Comparison of ENCODE assay signal across 8 cellular contexts in the genomic region with DNA sequence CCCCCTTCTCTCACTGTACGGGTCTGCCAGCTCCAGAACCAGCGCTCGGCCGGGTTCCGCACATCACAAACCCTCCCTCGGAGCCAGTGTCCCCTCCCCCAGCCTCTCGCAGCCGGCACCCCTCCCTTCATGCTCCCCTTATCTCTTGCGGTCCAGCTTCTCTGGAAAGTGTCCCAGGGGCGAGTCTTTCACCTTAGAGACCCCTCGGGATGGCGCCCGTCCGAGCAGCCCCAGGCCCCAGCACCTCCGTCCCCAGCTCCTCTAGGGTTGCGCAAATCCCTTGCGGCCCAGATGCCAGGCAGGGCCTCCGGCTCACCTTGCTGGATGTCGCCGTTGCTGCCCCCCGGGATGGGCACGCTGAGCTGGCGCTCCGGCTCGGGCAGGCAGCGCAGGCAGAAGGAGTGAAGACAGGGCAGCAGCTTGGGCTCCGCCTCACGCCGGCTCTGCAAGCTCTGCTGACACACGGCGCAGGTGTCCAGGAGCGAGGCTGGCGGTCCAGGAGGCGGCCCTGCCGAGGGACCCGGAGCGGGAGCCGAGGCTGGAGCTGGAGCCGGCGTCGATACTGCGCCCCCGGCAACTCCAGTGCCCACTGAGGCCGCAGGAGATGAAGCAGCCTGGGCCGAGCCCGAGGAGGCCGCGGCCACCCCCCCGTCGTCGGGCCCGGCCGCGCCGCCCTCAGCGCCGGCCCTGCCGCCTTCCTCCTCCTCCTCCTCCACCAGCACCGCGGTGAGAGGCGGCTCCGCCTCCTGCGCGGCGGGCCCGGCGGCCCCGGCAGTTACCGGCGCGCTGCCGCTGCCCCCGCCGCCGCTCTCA. TPM values are rescaled to one million over a fixed set of nuclear protein-coding genes. Genes with fewer than 3 reads are reported as not detected.
DNase-seq lines count a peak whose midpoint lies in the region; ATAC-seq and TF ChIP-seq lines count a peak whose summit lies in the region.

No MANE protein-coding gene starts in this region.

- peaks cover 45% of the 10 kb centered on the region for H3K4me1 Mint-ChIP-seq in activated naive CD8-positive, alpha-beta T cell treated with anti-CD3 and anti-CD28 coated beads for 36 hours

- no peaks in the 10 kb centered on the region for H3K9me3 ChIP-seq in right atrium auricular region
- H3K9me3 ChIP-seq in psoas muscle: no peaks in the 10 kb centered on the region

- intact Hi-C loops in psoas muscle (cut with DNase I): loop anchor here in 1 of 2 donors (5.0 kb wide), 1 partner anchor 247 kb away; a partner anchor contains a TSS

- POLR2A ChIA-PET in RWPE1 (lab: Yijun Ruan, JAX; ENCODE audit: low non-redundant PET): interaction anchor here (0.6 kb wide), 1 partner anchor 86 kb away, joined by 3 read pairs; no protein-coding TSS in a partner anchor

- peaks cover 0 to 39% of the 10 kb centered on the region in 2 donors for H3K4me1 ChIP-seq in right atrium auricular region
- H3K4me1 ChIP-seq in psoas muscle: peaks cover 36% of the 10 kb centered on the region

- TF ChIP-seq CTCF in RWPE1 (conservative IDR thresholded peaks at IDR 0.05; ENCODE audit: low read depth): no peak
- no peak for TF ChIP-seq CTCF in right atrium auricular region (IDR thresholded peaks at IDR 0.05)
- no peak for TF ChIP-seq CTCF in psoas muscle (IDR thresholded peaks at IDR 0.05)

- no peaks in the 10 kb centered on the region for H3K27me3 ChIP-seq in right atrium auricular region
- no peaks in the 10 kb centered on the region for H3K27me3 ChIP-seq in psoas muscle (ENCODE audit: insufficient read depth in 3 of 3, low read length in 2 of 3)

- H3K36me3 ChIP-seq in right atrium auricular region: no peaks in the 10 kb centered on the region
- H3K36me3 ChIP-seq in psoas muscle (ENCODE audit: insufficient read depth in 1 of 2, low read depth in 1 of 2): peaks cover 0 to 4% of the 10 kb centered on the region in 2 donors

- H3K9me3 Mint-ChIP-seq in activated naive CD8-positive, alpha-beta T cell treated with anti-CD3 and anti-CD28 coated beads for 36 hours: no peaks in the 10 kb centered on the region

- CTCF ChIA-PET in RWPE1 (lab: Yijun Ruan, JAX): interaction anchor here (0.5 to 1.1 kb wide), 3 partner anchors 38 to 1285 kb away, joined by 3 to 5 read pairs (median 3); no protein-coding TSS in a partner anchor

- H3K4me3 Mint-ChIP-seq in activated naive CD8-positive, alpha-beta T cell treated with anti-CD3 and anti-CD28 coated beads for 36 hours: peak overlapping the region; percentile 97

- H3K27ac ChIP-seq in RWPE1 (peak overlapping the region; percentile 92), right atrium auricular region (peak overlapping the region; percentile 89 to 98), psoas muscle (peak overlapping the region; percentile 98)

- ATAC-seq in GM19372 (IDR thresholded peaks at IDR 0.05; ENCODE audit: low read depth, unreplicated experiment): peak; percentile 50
- peak; percentile 57 for ATAC-seq in HG03439 (IDR thresholded peaks at IDR 0.05; ENCODE audit: unreplicated experiment)
- ATAC-seq in psoas muscle: peak; percentile 42 to 60 (median 50)

- H3K36me3 Mint-ChIP-seq in activated naive CD8-positive, alpha-beta T cell treated with anti-CD3 and anti-CD28 coated beads for 36 hours: peaks cover 25% of the 10 kb centered on the region

- H3K27me3 Mint-ChIP-seq in activated naive CD8-positive, alpha-beta T cell treated with anti-CD3 and anti-CD28 coated beads for 36 hours: no peaks in the 10 kb centered on the region

- peak overlapping the region; percentile 78 to 87 for H3K4me3 ChIP-seq in right atrium auricular region
- peak overlapping the region; percentile 93 for H3K4me3 ChIP-seq in psoas muscle

- 0 to 1% (median 1%) methylated on average over 36 to 75 of the region's 75 CpGs for WGBS in psoas muscle, 3 donors

- H3K27ac Mint-ChIP-seq in activated naive CD8-positive, alpha-beta T cell treated with anti-CD3 and anti-CD28 coated beads for 36 hours: peak overlapping the region; percentile 66

- DNase-seq in CD1c-positive myeloid dendritic cell (ENCODE audit: extremely low spot score) (peak; percentile 23), RWPE1 (ENCODE audit: low spot score) (peak; percentile 51), right atrium auricular region (ENCODE audit: low spot score) (no peak), psoas muscle (peak; percentile 34 to 63), KG1 (lab: John Stamatoyannopoulos, UW) (no peak)
- peak; percentile 35 for DNase-seq in activated naive CD8-positive, alpha-beta T cell treated with anti-CD3 and anti-CD28 coated beads for 36 hours

RNA-seq across cellular contexts. Expression of a gene that starts 0.6 kb away (rescaled TPM):
- total RNA-seq in activated naive CD8-positive, alpha-beta T cell treated with anti-CD3 and anti-CD28 coated beads for 36 hours: 10 to 100 TPM; 31.5 to 32.8 TPM
- total RNA-seq in right atrium auricular region (10 to 100 TPM; 15.7 to 17.9 TPM), psoas muscle (10 to 100 TPM; 15.2 to 22.0 (median 20.6) TPM)
- 1 to 10 TPM; 4.6 to 7.2 (median 6.7) TPM for polyA plus RNA-seq in psoas muscle

Comparison
In these comparisons a context has a peak if more than half of its experiments do, and no peak if none do; other contexts are left out.
1. DNase-seq: peak in CD1c-positive myeloid dendritic cell (single experiment), RWPE1 (single experiment), activated naive CD8-positive, alpha-beta T cell treated with anti-CD3 and anti-CD28 coated beads for 36 hours (single experiment) and psoas muscle (2 of 2); none in right atrium auricular region (single experiment) and KG1 (single experiment).
2. Peak in every context shown above with its lines, with median percentiles within 50 percentile points of each other: ATAC-seq and H3K27ac ChIP-seq.